In genomic region chr10:60446070-60446833, GRCh38 we compare ENCODE assay signal across 1 cellular context.
TF ChIP-seq lines count a peak whose summit lies in the region.

No MANE protein-coding gene starts in this region.

TF ChIP-seq in GM23338, 12 proteins besides CTCF, POLR2A, EP300 and RAD21 (continued from another document):
- TF ChIP-seq, protein P1, sequence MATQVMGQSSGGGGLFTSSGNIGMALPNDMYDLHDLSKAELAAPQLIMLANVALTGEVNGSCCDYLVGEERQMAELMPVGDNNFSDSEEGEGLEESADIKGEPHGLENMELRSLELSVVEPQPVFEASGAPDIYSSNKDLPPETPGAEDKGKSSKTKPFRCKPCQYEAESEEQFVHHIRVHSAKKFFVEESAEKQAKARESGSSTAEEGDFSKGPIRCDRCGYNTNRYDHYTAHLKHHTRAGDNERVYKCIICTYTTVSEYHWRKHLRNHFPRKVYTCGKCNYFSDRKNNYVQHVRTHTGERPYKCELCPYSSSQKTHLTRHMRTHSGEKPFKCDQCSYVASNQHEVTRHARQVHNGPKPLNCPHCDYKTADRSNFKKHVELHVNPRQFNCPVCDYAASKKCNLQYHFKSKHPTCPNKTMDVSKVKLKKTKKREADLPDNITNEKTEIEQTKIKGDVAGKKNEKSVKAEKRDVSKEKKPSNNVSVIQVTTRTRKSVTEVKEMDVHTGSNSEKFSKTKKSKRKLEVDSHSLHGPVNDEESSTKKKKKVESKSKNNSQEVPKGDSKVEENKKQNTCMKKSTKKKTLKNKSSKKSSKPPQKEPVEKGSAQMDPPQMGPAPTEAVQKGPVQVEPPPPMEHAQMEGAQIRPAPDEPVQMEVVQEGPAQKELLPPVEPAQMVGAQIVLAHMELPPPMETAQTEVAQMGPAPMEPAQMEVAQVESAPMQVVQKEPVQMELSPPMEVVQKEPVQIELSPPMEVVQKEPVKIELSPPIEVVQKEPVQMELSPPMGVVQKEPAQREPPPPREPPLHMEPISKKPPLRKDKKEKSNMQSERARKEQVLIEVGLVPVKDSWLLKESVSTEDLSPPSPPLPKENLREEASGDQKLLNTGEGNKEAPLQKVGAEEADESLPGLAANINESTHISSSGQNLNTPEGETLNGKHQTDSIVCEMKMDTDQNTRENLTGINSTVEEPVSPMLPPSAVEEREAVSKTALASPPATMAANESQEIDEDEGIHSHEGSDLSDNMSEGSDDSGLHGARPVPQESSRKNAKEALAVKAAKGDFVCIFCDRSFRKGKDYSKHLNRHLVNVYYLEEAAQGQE (IDR thresholded peaks at IDR 0.05; ENCODE audit: unreplicated experiment) = no peak
- TF ChIP-seq, protein P2, sequence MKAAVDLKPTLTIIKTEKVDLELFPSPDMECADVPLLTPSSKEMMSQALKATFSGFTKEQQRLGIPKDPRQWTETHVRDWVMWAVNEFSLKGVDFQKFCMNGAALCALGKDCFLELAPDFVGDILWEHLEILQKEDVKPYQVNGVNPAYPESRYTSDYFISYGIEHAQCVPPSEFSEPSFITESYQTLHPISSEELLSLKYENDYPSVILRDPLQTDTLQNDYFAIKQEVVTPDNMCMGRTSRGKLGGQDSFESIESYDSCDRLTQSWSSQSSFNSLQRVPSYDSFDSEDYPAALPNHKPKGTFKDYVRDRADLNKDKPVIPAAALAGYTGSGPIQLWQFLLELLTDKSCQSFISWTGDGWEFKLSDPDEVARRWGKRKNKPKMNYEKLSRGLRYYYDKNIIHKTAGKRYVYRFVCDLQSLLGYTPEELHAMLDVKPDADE (IDR thresholded peaks at IDR 0.05) = no peak
- TF ChIP-seq STAT1 (IDR thresholded peaks at IDR 0.05; ENCODE audit: unreplicated experiment) (no peak), ZNF114 (CRISPR knock-in tag; IDR thresholded peaks at IDR 0.05) (no peak), ZNF331 (CRISPR knock-in tag; IDR thresholded peaks at IDR 0.05; ENCODE audit: low read depth) (no peak), CREB1 (CRISPR knock-in tag; IDR thresholded peaks at IDR 0.05; ENCODE audit: low read depth) (no peak)
- TF ChIP-seq, protein P3, sequence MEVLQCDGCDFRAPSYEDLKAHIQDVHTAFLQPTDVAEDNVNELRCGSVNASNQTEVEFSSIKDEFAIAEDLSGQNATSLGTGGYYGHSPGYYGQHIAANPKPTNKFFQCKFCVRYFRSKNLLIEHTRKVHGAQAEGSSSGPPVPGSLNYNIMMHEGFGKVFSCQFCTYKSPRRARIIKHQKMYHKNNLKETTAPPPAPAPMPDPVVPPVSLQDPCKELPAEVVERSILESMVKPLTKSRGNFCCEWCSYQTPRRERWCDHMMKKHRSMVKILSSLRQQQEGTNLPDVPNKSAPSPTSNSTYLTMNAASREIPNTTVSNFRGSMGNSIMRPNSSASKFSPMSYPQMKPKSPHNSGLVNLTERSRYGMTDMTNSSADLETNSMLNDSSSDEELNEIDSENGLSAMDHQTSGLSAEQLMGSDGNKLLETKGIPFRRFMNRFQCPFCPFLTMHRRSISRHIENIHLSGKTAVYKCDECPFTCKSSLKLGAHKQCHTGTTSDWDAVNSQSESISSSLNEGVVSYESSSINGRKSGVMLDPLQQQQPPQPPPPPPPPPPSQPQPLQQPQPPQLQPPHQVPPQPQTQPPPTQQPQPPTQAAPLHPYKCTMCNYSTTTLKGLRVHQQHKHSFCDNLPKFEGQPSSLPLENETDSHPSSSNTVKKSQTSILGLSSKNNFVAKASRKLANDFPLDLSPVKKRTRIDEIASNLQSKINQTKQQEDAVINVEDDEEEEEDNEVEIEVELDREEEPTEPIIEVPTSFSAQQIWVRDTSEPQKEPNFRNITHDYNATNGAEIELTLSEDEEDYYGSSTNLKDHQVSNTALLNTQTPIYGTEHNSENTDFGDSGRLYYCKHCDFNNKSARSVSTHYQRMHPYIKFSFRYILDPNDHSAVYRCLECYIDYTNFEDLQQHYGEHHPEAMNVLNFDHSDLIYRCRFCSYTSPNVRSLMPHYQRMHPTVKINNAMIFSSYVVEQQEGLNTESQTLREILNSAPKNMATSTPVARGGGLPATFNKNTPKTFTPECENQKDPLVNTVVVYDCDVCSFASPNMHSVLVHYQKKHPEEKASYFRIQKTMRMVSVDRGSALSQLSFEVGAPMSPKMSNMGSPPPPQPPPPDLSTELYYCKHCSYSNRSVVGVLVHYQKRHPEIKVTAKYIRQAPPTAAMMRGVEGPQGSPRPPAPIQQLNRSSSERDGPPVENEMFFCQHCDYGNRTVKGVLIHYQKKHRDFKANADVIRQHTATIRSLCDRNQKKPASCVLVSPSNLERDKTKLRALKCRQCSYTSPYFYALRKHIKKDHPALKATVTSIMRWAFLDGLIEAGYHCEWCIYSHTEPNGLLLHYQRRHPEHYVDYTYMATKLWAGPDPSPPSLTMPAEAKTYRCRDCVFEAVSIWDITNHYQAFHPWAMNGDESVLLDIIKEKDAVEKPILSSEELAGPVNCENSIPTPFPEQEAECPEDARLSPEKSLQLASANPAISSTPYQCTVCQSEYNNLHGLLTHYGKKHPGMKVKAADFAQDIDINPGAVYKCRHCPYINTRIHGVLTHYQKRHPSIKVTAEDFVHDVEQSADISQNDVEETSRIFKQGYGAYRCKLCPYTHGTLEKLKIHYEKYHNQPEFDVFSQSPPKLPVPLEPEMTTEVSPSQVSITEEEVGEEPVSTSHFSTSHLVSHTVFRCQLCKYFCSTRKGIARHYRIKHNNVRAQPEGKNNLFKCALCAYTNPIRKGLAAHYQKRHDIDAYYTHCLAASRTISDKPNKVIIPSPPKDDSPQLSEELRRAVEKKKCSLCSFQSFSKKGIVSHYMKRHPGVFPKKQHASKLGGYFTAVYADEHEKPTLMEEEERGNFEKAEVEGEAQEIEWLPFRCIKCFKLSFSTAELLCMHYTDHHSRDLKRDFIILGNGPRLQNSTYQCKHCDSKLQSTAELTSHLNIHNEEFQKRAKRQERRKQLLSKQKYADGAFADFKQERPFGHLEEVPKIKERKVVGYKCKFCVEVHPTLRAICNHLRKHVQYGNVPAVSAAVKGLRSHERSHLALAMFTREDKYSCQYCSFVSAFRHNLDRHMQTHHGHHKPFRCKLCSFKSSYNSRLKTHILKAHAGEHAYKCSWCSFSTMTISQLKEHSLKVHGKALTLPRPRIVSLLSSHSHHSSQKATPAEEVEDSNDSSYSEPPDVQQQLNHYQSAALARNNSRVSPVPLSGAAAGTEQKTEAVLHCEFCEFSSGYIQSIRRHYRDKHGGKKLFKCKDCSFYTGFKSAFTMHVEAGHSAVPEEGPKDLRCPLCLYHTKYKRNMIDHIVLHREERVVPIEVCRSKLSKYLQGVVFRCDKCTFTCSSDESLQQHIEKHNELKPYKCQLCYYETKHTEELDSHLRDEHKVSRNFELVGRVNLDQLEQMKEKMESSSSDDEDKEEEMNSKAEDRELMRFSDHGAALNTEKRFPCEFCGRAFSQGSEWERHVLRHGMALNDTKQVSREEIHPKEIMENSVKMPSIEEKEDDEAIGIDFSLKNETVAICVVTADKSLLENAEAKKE (CRISPR knock-in tag; IDR thresholded peaks at IDR 0.05) = no peak
